In genomic region chr2:186589733-186590537, GRCh38 we compare ENCODE assay signal across 8 cellular contexts. TPM values are rescaled to one million over a fixed set of nuclear protein-coding genes. Genes with fewer than 3 reads are reported as not detected.
DNase-seq lines count a peak whose midpoint lies in the region; ATAC-seq and TF ChIP-seq lines count a peak whose summit lies in the region.

ITGAV (plus strand) TSS chr2:186590056; CDS start chr2:186590339, 283 bp downstream.

- H3K9me3 Mint-ChIP-seq in activated T-helper 1 cell treated with anti-CD3 and anti-CD28 coated beads, Interleukin-12 subunit alpha, Interleukin-12 subunit beta, Interleukin-2, Interleukin-4 antibody, amounts not matched to agents 30 ng/mL and 10 ng/mL and 1 ng/mL, durations not matched to agents 14 hours and 24 hours and 36 hours, result no peaks in the 10 kb centered on the region
- H3K9me3 Mint-ChIP-seq in naive B cell, result no peaks in the 10 kb centered on the region
- H3K9me3 Mint-ChIP-seq in stimulated activated effector memory CD8-positive, alpha-beta T cell treated with anti-CD3 and anti-CD28 coated beads, Interleukin-12 subunit alpha, Interleukin-12 subunit beta, amount 100 ng/mL, for 72 hours, result no peaks in the 10 kb centered on the region

- peak; percentile 90 to 95 for TF ChIP-seq POLR2A in Peyer's patch (IDR thresholded peaks at IDR 0.05)

- peaks cover 34% of the 10 kb centered on the region for H3K4me1 Mint-ChIP-seq in activated T-helper 1 cell treated with anti-CD3 and anti-CD28 coated beads, Interleukin-12 subunit alpha, Interleukin-12 subunit beta, Interleukin-2, Interleukin-4 antibody, amounts not matched to agents 30 ng/mL and 10 ng/mL and 1 ng/mL, durations not matched to agents 14 hours and 24 hours and 36 hours (ENCODE audit: low read depth)
- H3K4me1 Mint-ChIP-seq in naive B cell, result peaks cover 15 to 23% (median 19%) of the 10 kb centered on the region in 3 donors
- H3K4me1 Mint-ChIP-seq in stimulated activated effector memory CD8-positive, alpha-beta T cell treated with anti-CD3 and anti-CD28 coated beads, Interleukin-12 subunit alpha, Interleukin-12 subunit beta, amount 100 ng/mL, for 72 hours, result peaks cover 29% of the 10 kb centered on the region

- H3K27me3 ChIP-seq in Peyer's patch, result no peaks in the 10 kb centered on the region

- H3K4me1 ChIP-seq in Peyer's patch, result peaks cover 0 to 17% (median 2%) of the 10 kb centered on the region in 4 donors

- H3K4me3 Mint-ChIP-seq in activated T-helper 1 cell treated with anti-CD3 and anti-CD28 coated beads, Interleukin-12 subunit alpha, Interleukin-12 subunit beta, Interleukin-2, Interleukin-4 antibody, amounts not matched to agents 30 ng/mL and 10 ng/mL and 1 ng/mL, durations not matched to agents 14 hours and 24 hours and 36 hours, result peak within 1 kb of the TSS; percentile 93
- H3K4me3 Mint-ChIP-seq in naive B cell, result peak within 1 kb of the TSS; percentile 78 to 98 (median 88)
- peak within 1 kb of the TSS; percentile 77 for H3K4me3 Mint-ChIP-seq in stimulated activated effector memory CD8-positive, alpha-beta T cell treated with anti-CD3 and anti-CD28 coated beads, Interleukin-12 subunit alpha, Interleukin-12 subunit beta, amount 100 ng/mL, for 72 hours

- peaks cover 6% of the 10 kb centered on the region for H3K27me3 Mint-ChIP-seq in activated T-helper 1 cell treated with anti-CD3 and anti-CD28 coated beads, Interleukin-12 subunit alpha, Interleukin-12 subunit beta, Interleukin-2, Interleukin-4 antibody, amounts not matched to agents 30 ng/mL and 10 ng/mL and 1 ng/mL, durations not matched to agents 14 hours and 24 hours and 36 hours (ENCODE audit: insufficient read depth)
- H3K27me3 Mint-ChIP-seq in naive B cell, result peaks cover 11 to 13% (median 12%) of the 10 kb centered on the region in 3 donors

- H3K9me3 ChIP-seq in Peyer's patch, result no peaks in the 10 kb centered on the region

- peak; percentile 81 for DNase-seq in DMS153 treated with DMSO at 0.1 percent for 48 hours (lab: John Stamatoyannopoulos, UW; ENCODE audit: unreplicated experiment)
- peak; percentile 88 for DNase-seq in HuH-7 (ENCODE audit: low spot score)
- peak; percentile 84 to 96 (median 96) for DNase-seq in Peyer's patch
- DNase-seq in activated T-helper 1 cell treated with anti-CD3 and anti-CD28 coated beads, Interleukin-12 subunit alpha, Interleukin-12 subunit beta, Interleukin-2, Interleukin-4 antibody, amounts not matched to agents 30 ng/mL and 10 ng/mL and 1 ng/mL, durations not matched to agents 14 hours and 24 hours and 36 hours (ENCODE audit: low spot score), result peak; percentile 80
- DNase-seq in fibroblast of gingiva (ENCODE audit: low read depth), result peak; percentile 90
- peak; percentile 61 for DNase-seq in naive B cell
- peak; percentile 66 to 90 for DNase-seq in stimulated activated effector memory CD8-positive, alpha-beta T cell treated with anti-CD3 and anti-CD28 coated beads, Interleukin-12 subunit alpha, Interleukin-12 subunit beta, amount 100 ng/mL, for 72 hours (ENCODE audit: low spot score in 2 of 2)

- H3K27ac Mint-ChIP-seq in activated T-helper 1 cell treated with anti-CD3 and anti-CD28 coated beads, Interleukin-12 subunit alpha, Interleukin-12 subunit beta, Interleukin-2, Interleukin-4 antibody, amounts not matched to agents 30 ng/mL and 10 ng/mL and 1 ng/mL, durations not matched to agents 14 hours and 24 hours and 36 hours, result peak within 1 kb of the TSS; percentile 91
- peak within 1 kb of the TSS; percentile 24 to 90 (median 69) for H3K27ac Mint-ChIP-seq in naive B cell
- peak within 1 kb of the TSS; percentile 80 for H3K27ac Mint-ChIP-seq in stimulated activated effector memory CD8-positive, alpha-beta T cell treated with anti-CD3 and anti-CD28 coated beads, Interleukin-12 subunit alpha, Interleukin-12 subunit beta, amount 100 ng/mL, for 72 hours

- H3K27ac ChIP-seq in Peyer's patch, result peak within 1 kb of the TSS; percentile 83 to 93 (median 88)

- peak; percentile 98 for ATAC-seq in GM21515 (IDR thresholded peaks at IDR 0.05; ENCODE audit: unreplicated experiment)
- peak; percentile 82 to 84 for ATAC-seq in naive B cell (ENCODE audit: low read depth in 2 of 2)
- ATAC-seq in stimulated activated effector memory CD8-positive, alpha-beta T cell treated with anti-CD3 and anti-CD28 coated beads, Interleukin-12 subunit alpha, Interleukin-12 subunit beta, amount 100 ng/mL, for 72 hours, result peak; percentile 96

- H3K36me3 ChIP-seq in Peyer's patch, result no peaks in the 10 kb centered on the region

- peak in 2 of 6 experiments; percentile 15 to 21 for TF ChIP-seq CTCF in Peyer's patch (IDR thresholded peaks at IDR 0.05)

- peak within 1 kb of the TSS; percentile 75 to 92 (median 80) for H3K4me3 ChIP-seq in Peyer's patch

- peaks cover 1% of the 10 kb centered on the region for H3K36me3 Mint-ChIP-seq in activated T-helper 1 cell treated with anti-CD3 and anti-CD28 coated beads, Interleukin-12 subunit alpha, Interleukin-12 subunit beta, Interleukin-2, Interleukin-4 antibody, amounts not matched to agents 30 ng/mL and 10 ng/mL and 1 ng/mL, durations not matched to agents 14 hours and 24 hours and 36 hours (ENCODE audit: low read depth)
- H3K36me3 Mint-ChIP-seq in naive B cell, result no peaks in the 10 kb centered on the region
- H3K36me3 Mint-ChIP-seq in stimulated activated effector memory CD8-positive, alpha-beta T cell treated with anti-CD3 and anti-CD28 coated beads, Interleukin-12 subunit alpha, Interleukin-12 subunit beta, amount 100 ng/mL, for 72 hours, result peaks cover 18% of the 10 kb centered on the region

- intact Hi-C loops in activated T-helper 1 cell treated with anti-CD3 and anti-CD28 coated beads, Interleukin-12 subunit alpha, Interleukin-12 subunit beta, Interleukin-2, Interleukin-4 antibody, amounts not matched to agents 30 ng/mL and 10 ng/mL and 1 ng/mL, durations not matched to agents 14 hours and 24 hours and 36 hours (cut with micrococcal nuclease), result loop anchor here (1.0 to 2.0 kb wide), 4 partner anchors 13 to 104 kb away; partner anchors contain the start of gene ZC3H15

RNA-seq across cellular contexts. Expression of gene ITGAV, which starts in this region (rescaled TPM):
- 10 to 100 TPM; 28.1 to 35.9 (median 31.2) TPM for total RNA-seq in Peyer's patch
- total RNA-seq in activated T-helper 1 cell treated with anti-CD3 and anti-CD28 coated beads, Interleukin-12 subunit alpha, Interleukin-12 subunit beta, Interleukin-2, Interleukin-4 antibody, amounts not matched to agents 30 ng/mL and 10 ng/mL and 1 ng/mL, durations not matched to agents 14 hours and 24 hours and 36 hours, result 8.4 and 8.7 TPM in 2 replicates
- under 1 TPM in 4 of 6 donors, not detected in 2; 0.07 to 0.74 (median 0.43) TPM for polyA plus RNA-seq in naive B cell (ENCODE audit: low read depth in 6 of 6)

Comparison
In these comparisons a context has a peak if more than half of its experiments do, and no peak if none do; other contexts are left out.
1. Peak in every context shown above with its lines: DNase-seq, ATAC-seq, H3K4me3 ChIP-seq and H3K27ac ChIP-seq.
2. Peak in DNase-seq and ATAC-seq in naive B cell; RNA of the gene not detected or under 1 TPM.